11 cellular contexts compared by ENCODE assay signal in genomic region chr1:73671530-73671929, GRCh38.
"Had no signal": no experiment of that assay in that cellular context is flagged by ENCODE, and none has a peak within 500 bp of the region (broad histone marks: within the 10 kb centered on the region; RNA-seq: fewer than 3 reads in every experiment).

No MANE protein-coding gene starts in this region.

- FAIRE-seq: H1, H54 had no signal

- H3K9me3 ChIP-seq: HAP-1 had no signal

- H3K4me1 ChIP-seq: HAP-1 had no signal

- H3K4me2 ChIP-seq: GM23338 had no signal

- ATAC-seq: GM23338, HCT116 had no signal

- H3K4me3 ChIP-seq: GM23248, GM23338, HAP-1 had no signal

- H2AFZ ChIP-seq: GM23248, GM23338 had no signal

- DNase-seq: GM23248, GOT3, H7, H9, HCEC 1CT, HFFc6 had no signal

- H3K36me3 ChIP-seq: HAP-1 had no signal

- H3K9ac ChIP-seq: GM23248 had no signal

- H3K27ac ChIP-seq: GM23248 had no signal
